8 cellular contexts compared by ENCODE assay signal in the genomic region with DNA sequence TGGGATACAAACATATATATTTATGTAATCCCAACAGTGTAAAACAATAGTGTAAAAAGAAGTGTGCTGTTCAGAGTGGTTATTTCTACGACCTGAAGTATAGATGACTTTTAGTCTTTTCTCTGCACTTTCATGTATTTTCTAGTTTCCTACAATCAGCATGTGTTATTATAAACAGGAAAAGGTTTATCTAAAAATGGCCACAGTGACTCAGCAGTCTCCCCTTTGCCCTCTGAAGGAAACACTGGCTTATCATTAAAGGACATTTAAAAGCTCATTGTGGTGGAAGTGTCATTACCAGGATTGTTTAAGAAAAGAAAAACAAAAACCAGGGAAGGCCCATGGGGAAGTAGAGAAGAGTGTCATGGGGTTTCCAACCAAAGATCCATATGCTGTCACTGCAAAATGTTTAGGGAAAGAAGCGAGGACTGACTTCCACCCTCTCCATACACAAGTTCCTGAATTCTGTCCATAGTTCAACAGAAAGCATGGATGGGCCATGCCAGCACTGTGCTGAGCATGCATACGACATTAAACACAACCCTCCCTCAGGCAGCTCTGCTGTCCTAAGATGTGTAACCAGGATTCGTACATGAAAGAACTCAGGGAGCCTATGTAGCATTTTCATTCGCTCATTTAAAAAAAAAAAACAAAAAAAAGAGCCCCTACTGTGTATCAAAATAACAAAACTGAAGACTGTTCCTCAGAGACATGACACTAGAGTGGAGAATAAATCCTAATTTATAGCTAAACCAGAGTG. TPM values are rescaled to one million over a fixed set of nuclear protein-coding genes. Genes with fewer than 3 reads are reported as not detected.
A peak's percentile ranks its signal among the peaks of the same experiment; 100 is the strongest.
DNase-seq lines count a peak whose midpoint lies in the region; TF ChIP-seq lines count a peak whose summit lies in the region.

No MANE protein-coding gene starts in this region.

- peak overlapping the region; percentile 36 for H3K27ac Mint-ChIP-seq in Caco-2 (ENCODE audit: unreplicated experiment)

- H3K36me3 Mint-ChIP-seq in Caco-2 (ENCODE audit: insufficient read depth, unreplicated experiment) = peaks cover 51% of the 10 kb centered on the region

- H3K4me3 ChIP-seq in Caco-2 (ENCODE audit: low read depth, low read length) = no peak overlapping the region
- H3K4me3 ChIP-seq in SK-N-SH (ENCODE audit: low read depth in 2 of 2, low read length in 1 of 2) = no peak overlapping the region
- H3K4me3 ChIP-seq in skin epidermis = no peak overlapping the region

- no peak for TF ChIP-seq RAD21 in SK-N-SH (IDR thresholded peaks at IDR 0.05; ENCODE audit: low read length)

- H3F3A ChIP-seq in SK-N-SH (replicated peaks; ENCODE audit: insufficient read depth) = peaks cover 6% of the 10 kb centered on the region

- WGBS in SK-N-SH (ENCODE audit: low lambda C conversion rate) = 94% methylated on average over 5 of the region's 5 CpGs

- no peak overlapping the region for H3K4me3 Mint-ChIP-seq in Caco-2 (ENCODE audit: unreplicated experiment)

- H3K27me3 Mint-ChIP-seq in Caco-2 (ENCODE audit: insufficient read depth, unreplicated experiment) = no peaks in the 10 kb centered on the region

- POLR2A ChIA-PET in Caco-2 (lab: Charles Lee) = no interaction called here
- POLR2A ChIA-PET in SK-N-SH (lab: Yijun Ruan, JAX) = interaction anchor here (0.9 kb wide), 1 partner anchor 174 kb away, joined by 3 read pairs; a partner anchor contains a TSS

- CTCF ChIA-PET in Caco-2 (lab: Charles Lee) (no interaction called here), SK-N-SH (lab: Yijun Ruan, JAX) (interaction anchor here (1.1 to 1.5 kb wide), 2 partner anchors 11 to 13 kb away, joined by 5 read pairs; a partner anchor contains a TSS)

- peaks cover 48% of the 10 kb centered on the region for H3K9me3 Mint-ChIP-seq in Caco-2 (ENCODE audit: unreplicated experiment)

- intact Hi-C loops in Caco-2 (cut with micrococcal nuclease; ENCODE audit: unreplicated experiment) (no loop called here), head of caudate nucleus (cut with DNase I) (no loop called here)

- H3K79me2 ChIP-seq in SK-N-SH (ENCODE audit: insufficient read depth) = no peaks in the 10 kb centered on the region

- no peaks in the 10 kb centered on the region for H4K20me1 ChIP-seq in SK-N-SH (ENCODE audit: insufficient read depth)

- H3K9me2 ChIP-seq in SK-N-SH = no peaks in the 10 kb centered on the region

- H3K27ac ChIP-seq in SK-N-SH (ENCODE audit: low read depth in 2 of 2, low read length in 1 of 2) = peak overlapping the region; percentile 21 to 23; a peak in 2 of 4 replicates
- peak overlapping the region in 15 of 21 experiments; percentile 19 to 79 (median 43) for H3K27ac ChIP-seq in skin epidermis

- peaks cover 8% of the 10 kb centered on the region for H3K4me1 ChIP-seq in Caco-2
- peaks cover 4 to 11% of the 10 kb centered on the region in 2 experiments; a peak in 3 of 4 replicates for H3K4me1 ChIP-seq in SK-N-SH (ENCODE audit: control insufficient read depth in 1 of 2, insufficient read depth in 2 of 2, low read depth in 1 of 2, low read length in 1 of 2)

- no TSS peak for BruUV-seq in Caco-2 (replicated peaks; lab: Mats Ljungman, UMichigan)

- H3K36me3 ChIP-seq in Caco-2 (ENCODE audit: control insufficient read depth, insufficient read depth, low read length) (no peaks in the 10 kb centered on the region; the same call in 1 of the 2 replicates), SK-N-SH (replicated peaks in 1 of 2; ENCODE audit: control insufficient read depth in 1 of 2, insufficient read depth in 2 of 2, low read length in 1 of 2) (peaks cover 13% of the 10 kb centered on the region in 2 experiments)

- H2AFZ ChIP-seq in SK-N-SH (ENCODE audit: low read depth) = peak overlapping the region; percentile 8; the same call in 1 of the 2 replicates

- peaks cover 19% of the 10 kb centered on the region for H3K4me1 Mint-ChIP-seq in Caco-2 (ENCODE audit: low read depth, unreplicated experiment)

- TF ChIP-seq EP300 in SK-N-SH (IDR thresholded peaks at IDR 0.05; ENCODE audit: borderline replicate concordance in 1 of 2, low read depth in 1 of 2, low read length in 1 of 2) = no peak

- peaks cover 19% of the 10 kb centered on the region for H3K9me3 ChIP-seq in Caco-2
- H3K9me3 ChIP-seq in SK-N-SH = no peaks in the 10 kb centered on the region; the same call in 1 of the 2 replicates

- DNase-seq in Caco-2 (no peak), H4 (ENCODE audit: low spot score) (peak; percentile 73), SK-N-SH (no peak), foreskin melanocyte (peak; percentile 37), head of caudate nucleus (no peak), SKM-1 (lab: John Stamatoyannopoulos, UW; ENCODE audit: unreplicated experiment) (no peak)
- no peak for DNase-seq in activated CD4-positive, alpha-beta T cell treated with anti-CD3 and anti-CD28 coated beads for 4 hours

- no peak overlapping the region for H3K4me2 ChIP-seq in SK-N-SH

- H3K27me3 ChIP-seq in Caco-2 (replicated peaks; ENCODE audit: control insufficient read depth, insufficient read depth, low read length) (no peaks in the 10 kb centered on the region), SK-N-SH (ENCODE audit: insufficient read depth) (no peaks in the 10 kb centered on the region)

- no peak overlapping the region for H3K9ac ChIP-seq in SK-N-SH

- TF ChIP-seq CTCF in Caco-2 (IDR thresholded peaks at IDR 0.05; ENCODE audit: insufficient read depth in 1 of 2, low read depth in 1 of 2, low read length in 1 of 2, severe bottlenecking in 1 of 2, unreplicated experiment in 1 of 2) (no peak), SK-N-SH (IDR thresholded peaks at IDR 0.05) (no peak)

TF ChIP-seq in SK-N-SH, 30 proteins besides CTCF, POLR2A, EP300 and RAD21 (continues in another document):
- no peak for TF ChIP-seq EZH2phosphoT487 (IDR thresholded peaks at IDR 0.05; ENCODE audit: borderline replicate concordance, low read depth)
- no peak for TF ChIP-seq SMC3 (IDR thresholded peaks at IDR 0.05; ENCODE audit: low read depth, low read length)
- no peak for TF ChIP-seq JUND (IDR thresholded peaks at IDR 0.05)
- TF ChIP-seq RFX5 (IDR thresholded peaks at IDR 0.05; ENCODE audit: low read length) = no peak
- TF ChIP-seq, protein P1, sequence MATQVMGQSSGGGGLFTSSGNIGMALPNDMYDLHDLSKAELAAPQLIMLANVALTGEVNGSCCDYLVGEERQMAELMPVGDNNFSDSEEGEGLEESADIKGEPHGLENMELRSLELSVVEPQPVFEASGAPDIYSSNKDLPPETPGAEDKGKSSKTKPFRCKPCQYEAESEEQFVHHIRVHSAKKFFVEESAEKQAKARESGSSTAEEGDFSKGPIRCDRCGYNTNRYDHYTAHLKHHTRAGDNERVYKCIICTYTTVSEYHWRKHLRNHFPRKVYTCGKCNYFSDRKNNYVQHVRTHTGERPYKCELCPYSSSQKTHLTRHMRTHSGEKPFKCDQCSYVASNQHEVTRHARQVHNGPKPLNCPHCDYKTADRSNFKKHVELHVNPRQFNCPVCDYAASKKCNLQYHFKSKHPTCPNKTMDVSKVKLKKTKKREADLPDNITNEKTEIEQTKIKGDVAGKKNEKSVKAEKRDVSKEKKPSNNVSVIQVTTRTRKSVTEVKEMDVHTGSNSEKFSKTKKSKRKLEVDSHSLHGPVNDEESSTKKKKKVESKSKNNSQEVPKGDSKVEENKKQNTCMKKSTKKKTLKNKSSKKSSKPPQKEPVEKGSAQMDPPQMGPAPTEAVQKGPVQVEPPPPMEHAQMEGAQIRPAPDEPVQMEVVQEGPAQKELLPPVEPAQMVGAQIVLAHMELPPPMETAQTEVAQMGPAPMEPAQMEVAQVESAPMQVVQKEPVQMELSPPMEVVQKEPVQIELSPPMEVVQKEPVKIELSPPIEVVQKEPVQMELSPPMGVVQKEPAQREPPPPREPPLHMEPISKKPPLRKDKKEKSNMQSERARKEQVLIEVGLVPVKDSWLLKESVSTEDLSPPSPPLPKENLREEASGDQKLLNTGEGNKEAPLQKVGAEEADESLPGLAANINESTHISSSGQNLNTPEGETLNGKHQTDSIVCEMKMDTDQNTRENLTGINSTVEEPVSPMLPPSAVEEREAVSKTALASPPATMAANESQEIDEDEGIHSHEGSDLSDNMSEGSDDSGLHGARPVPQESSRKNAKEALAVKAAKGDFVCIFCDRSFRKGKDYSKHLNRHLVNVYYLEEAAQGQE (IDR thresholded peaks at IDR 0.05; ENCODE audit: low read depth, low read length) = no peak
- TF ChIP-seq GATA2 (CRISPR knock-in tag; IDR thresholded peaks at IDR 0.05) = no peak
- no peak for TF ChIP-seq NFIC (IDR thresholded peaks at IDR 0.05; ENCODE audit: borderline replicate concordance)
- TF ChIP-seq YY1 (IDR thresholded peaks at IDR 0.05; ENCODE audit: low read depth) = no peak
- TF ChIP-seq, protein P2, sequence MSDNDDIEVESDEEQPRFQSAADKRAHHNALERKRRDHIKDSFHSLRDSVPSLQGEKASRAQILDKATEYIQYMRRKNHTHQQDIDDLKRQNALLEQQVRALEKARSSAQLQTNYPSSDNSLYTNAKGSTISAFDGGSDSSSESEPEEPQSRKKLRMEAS (IDR thresholded peaks at IDR 0.05; ENCODE audit: low read depth) = no peak
- TF ChIP-seq TAF1 (IDR thresholded peaks at IDR 0.05; ENCODE audit: borderline replicate concordance, low read depth, low read length) = no peak
- TF ChIP-seq, protein P3, sequence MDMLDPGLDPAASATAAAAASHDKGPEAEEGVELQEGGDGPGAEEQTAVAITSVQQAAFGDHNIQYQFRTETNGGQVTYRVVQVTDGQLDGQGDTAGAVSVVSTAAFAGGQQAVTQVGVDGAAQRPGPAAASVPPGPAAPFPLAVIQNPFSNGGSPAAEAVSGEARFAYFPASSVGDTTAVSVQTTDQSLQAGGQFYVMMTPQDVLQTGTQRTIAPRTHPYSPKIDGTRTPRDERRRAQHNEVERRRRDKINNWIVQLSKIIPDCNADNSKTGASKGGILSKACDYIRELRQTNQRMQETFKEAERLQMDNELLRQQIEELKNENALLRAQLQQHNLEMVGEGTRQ (IDR thresholded peaks at IDR 0.05; ENCODE audit: borderline replicate concordance, low read depth, low read length) = no peak
- TF ChIP-seq TCF12 (IDR thresholded peaks at IDR 0.05) = no peak
- TF ChIP-seq MEF2A (IDR thresholded peaks at IDR 0.05; ENCODE audit: borderline replicate concordance, low read depth) = no peak

RNA-seq across cellular contexts. Expression of a gene that starts 10.2 kb away (rescaled TPM):
- total RNA-seq in Caco-2 (2022) = 60.9 and 62.6 TPM in 2 replicates
- 69.1 and 72.1 TPM in 2 replicates for total RNA-seq in H4 (2014; rRNA removed; shearing (Covaris generic))
- 53.4 and 60.6 TPM in 2 replicates for polyA plus RNA-seq in SK-N-SH (2012; rRNA removed)
- 44.4 and 56.2 TPM in 2 replicates for polyA plus RNA-seq in SK-N-SH (2012; cell fraction: cytosol; rRNA removed)
- 39.5 and 39.9 TPM in 2 replicates for polyA plus RNA-seq in SK-N-SH (2012; cell fraction: nucleus; rRNA removed)

RNA-seq across cellular contexts. Expression of a gene that starts 12.4 kb away (rescaled TPM):
- total RNA-seq in Caco-2 (2022) = 3.8 and 6.1 TPM in 2 replicates
- total RNA-seq in H4 (2014; rRNA removed; shearing (Covaris generic)) = 18.6 and 27.3 TPM in 2 replicates
- polyA plus RNA-seq in SK-N-SH (2012; rRNA removed) = 0.10 and 0.12 TPM in 2 replicates
- polyA plus RNA-seq in SK-N-SH (2012; cell fraction: cytosol; rRNA removed) = 0.06 and 0.13 TPM in 2 replicates
- 0.04 and 0.06 TPM in 2 replicates for polyA plus RNA-seq in SK-N-SH (2012; cell fraction: nucleus; rRNA removed)

RNA-seq across cellular contexts. Expression of a gene that starts 51.0 kb away (rescaled TPM):
- total RNA-seq in Caco-2 (2022) = 11.5 and 12.6 TPM in 2 replicates
- total RNA-seq in H4 (2014; rRNA removed; shearing (Covaris generic)) = 2.8 and 3.6 TPM in 2 replicates
- polyA plus RNA-seq in SK-N-SH (2012; rRNA removed) = 8.4 and 8.9 TPM in 2 replicates
- 2.8 and 4.0 TPM in 2 replicates for polyA plus RNA-seq in SK-N-SH (2012; cell fraction: cytosol; rRNA removed)
- 42.2 and 42.4 TPM in 2 replicates for polyA plus RNA-seq in SK-N-SH (2012; cell fraction: nucleus; rRNA removed)

Comparison
In these comparisons a context has a peak if more than half of its experiments do, and no peak if none do; other contexts are left out.
1. DNase-seq: peak in H4 (single experiment) and foreskin melanocyte (single experiment); none in Caco-2 (0 of 2), SK-N-SH (single experiment), head of caudate nucleus (0 of 42), SKM-1 (single experiment) and activated CD4-positive, alpha-beta T cell treated with anti-CD3 and anti-CD28 coated beads for 4 hours (0 of 2).